9 cellular contexts compared by ENCODE assay signal in genomic region chr6:2768125-2768524, GRCh38. TPM values are rescaled to one million over a fixed set of nuclear protein-coding genes. Genes with fewer than 3 reads are reported as not detected.
DNase-seq lines count a peak whose midpoint lies in the region; ATAC-seq and TF ChIP-seq lines count a peak whose summit lies in the region.
"Had no signal": no experiment of that assay in that cellular context is flagged by ENCODE, and none has a peak within 500 bp of the region (broad histone marks: within the 10 kb centered on the region; RNA-seq: fewer than 3 reads in every experiment).

No MANE protein-coding gene starts in this region.

- H3K27me3 Mint-ChIP-seq in activated CD8-positive, alpha-beta memory T cell treated with anti-CD3 and anti-CD28 coated beads, Interleukin-2, amount 10 ng/mL, durations not matched to agents 7 days and 5 days, result no peaks in the 10 kb centered on the region
- H3K27me3 Mint-ChIP-seq in T-helper 2 cell treated with Interferon-gamma antibody and Interleukin-4, amounts not matched to agents 5 μg/mL and 100 μg/mL, for 36 hours (ENCODE audit: low read depth), result no peaks in the 10 kb centered on the region
- H3K27me3 Mint-ChIP-seq in stimulated activated naive CD8-positive, alpha-beta T cell treated with anti-CD3 and anti-CD28 coated beads, Interleukin-15, amount 100 ng/mL, for 72 hours, result no peaks in the 10 kb centered on the region

- H3K4me3 ChIP-seq in foreskin fibroblast (ENCODE audit: low read depth in 1 of 2, low read length in 2 of 2), result peak overlapping the region; percentile 76 to 90

- peaks cover 38% of the 10 kb centered on the region for H3K36me3 Mint-ChIP-seq in activated CD8-positive, alpha-beta memory T cell treated with anti-CD3 and anti-CD28 coated beads, Interleukin-2, amount 10 ng/mL, durations not matched to agents 7 days and 5 days
- peaks cover 30% of the 10 kb centered on the region for H3K36me3 Mint-ChIP-seq in T-helper 2 cell treated with Interferon-gamma antibody and Interleukin-4, amounts not matched to agents 5 μg/mL and 100 μg/mL, for 36 hours (ENCODE audit: low read depth)

- CTCF ChIA-PET in activated CD8-positive, alpha-beta memory T cell treated with anti-CD3 and anti-CD28 coated beads, Interleukin-2, amount 10 ng/mL, durations not matched to agents 7 days and 5 days (lab: Charles Lee), result interaction anchor here (0.8 to 5.9 kb wide), 8 partner anchors 12 to 221 kb away, joined by 3 to 33 read pairs (median 5); partner anchors contain the start of gene SERPINB1

- H3K4me3 Mint-ChIP-seq in activated CD8-positive, alpha-beta memory T cell treated with anti-CD3 and anti-CD28 coated beads, Interleukin-2, amount 10 ng/mL, durations not matched to agents 7 days and 5 days, result peak overlapping the region; percentile 95
- H3K4me3 Mint-ChIP-seq in T-helper 2 cell treated with Interferon-gamma antibody and Interleukin-4, amounts not matched to agents 5 μg/mL and 100 μg/mL, for 36 hours, result peak overlapping the region; percentile 83
- peak overlapping the region; percentile 69 to 81 for H3K4me3 Mint-ChIP-seq in stimulated activated naive CD8-positive, alpha-beta T cell treated with anti-CD3 and anti-CD28 coated beads, Interleukin-15, amount 100 ng/mL, for 72 hours

- no peak overlapping the region for H3K27ac Mint-ChIP-seq in activated CD8-positive, alpha-beta memory T cell treated with anti-CD3 and anti-CD28 coated beads, Interleukin-2, amount 10 ng/mL, durations not matched to agents 7 days and 5 days
- no peak overlapping the region for H3K27ac Mint-ChIP-seq in T-helper 2 cell treated with Interferon-gamma antibody and Interleukin-4, amounts not matched to agents 5 μg/mL and 100 μg/mL, for 36 hours
- peak overlapping the region; percentile 55 to 74 for H3K27ac Mint-ChIP-seq in stimulated activated naive CD8-positive, alpha-beta T cell treated with anti-CD3 and anti-CD28 coated beads, Interleukin-15, amount 100 ng/mL, for 72 hours

- peaks cover 50% of the 10 kb centered on the region for H3K4me1 Mint-ChIP-seq in activated CD8-positive, alpha-beta memory T cell treated with anti-CD3 and anti-CD28 coated beads, Interleukin-2, amount 10 ng/mL, durations not matched to agents 7 days and 5 days
- peaks cover 41% of the 10 kb centered on the region for H3K4me1 Mint-ChIP-seq in T-helper 2 cell treated with Interferon-gamma antibody and Interleukin-4, amounts not matched to agents 5 μg/mL and 100 μg/mL, for 36 hours (ENCODE audit: low read depth)
- H3K4me1 Mint-ChIP-seq in stimulated activated naive CD8-positive, alpha-beta T cell treated with anti-CD3 and anti-CD28 coated beads, Interleukin-15, amount 100 ng/mL, for 72 hours, result peaks cover 66% of the 10 kb centered on the region

- DNase-seq in activated CD8-positive, alpha-beta memory T cell treated with anti-CD3 and anti-CD28 coated beads, Interleukin-2, amount 10 ng/mL, durations not matched to agents 7 days and 5 days, result no peak
- DNase-seq in activated CD8-positive, alpha-beta memory T cell treated with anti-CD3 and anti-CD28 coated beads for 24 hours, result no peak
- no peak for DNase-seq in T-helper 2 cell treated with Interferon-gamma antibody and Interleukin-4, amounts not matched to agents 5 μg/mL and 100 μg/mL, for 36 hours (ENCODE audit: low spot score)
- no peak for DNase-seq in foreskin fibroblast
- no peak for DNase-seq in stimulated activated naive CD8-positive, alpha-beta T cell treated with anti-CD3 and anti-CD28 coated beads, Interleukin-15, amount 100 ng/mL, for 72 hours
- no peak for DNase-seq in SHP77 (lab: John Stamatoyannopoulos, UW)
- DNase-seq: central memory CD4-positive, alpha-beta T cell had no signal

- no peak for TF ChIP-seq CTCF in foreskin fibroblast (IDR thresholded peaks at IDR 0.05; ENCODE audit: low read depth, low read length)

- no peak for ATAC-seq in activated CD8-positive, alpha-beta memory T cell treated with anti-CD3 and anti-CD28 coated beads, Interleukin-2, amount 10 ng/mL, durations not matched to agents 7 days and 5 days
- ATAC-seq in stimulated activated naive CD8-positive, alpha-beta T cell treated with anti-CD3 and anti-CD28 coated beads, Interleukin-15, amount 100 ng/mL, for 72 hours, result no peak
- ATAC-seq in HG03442 (IDR thresholded peaks at IDR 0.05; ENCODE audit: unreplicated experiment) (no peak), GM18517 (IDR thresholded peaks at IDR 0.05; ENCODE audit: unreplicated experiment) (no peak)

- no peaks in the 10 kb centered on the region for H3K9me3 Mint-ChIP-seq in activated CD8-positive, alpha-beta memory T cell treated with anti-CD3 and anti-CD28 coated beads, Interleukin-2, amount 10 ng/mL, durations not matched to agents 7 days and 5 days (ENCODE audit: low read depth)
- no peaks in the 10 kb centered on the region for H3K9me3 Mint-ChIP-seq in T-helper 2 cell treated with Interferon-gamma antibody and Interleukin-4, amounts not matched to agents 5 μg/mL and 100 μg/mL, for 36 hours
- H3K9me3 Mint-ChIP-seq in stimulated activated naive CD8-positive, alpha-beta T cell treated with anti-CD3 and anti-CD28 coated beads, Interleukin-15, amount 100 ng/mL, for 72 hours, result no peaks in the 10 kb centered on the region

RNA-seq across cellular contexts. Expression of gene WRNIP1, which starts 2.9 kb away (rescaled TPM):
- total RNA-seq in activated CD8-positive, alpha-beta memory T cell treated with anti-CD3 and anti-CD28 coated beads, Interleukin-2, amount 10 ng/mL, durations not matched to agents 7 days and 5 days, result 10 to 100 TPM; 48.7 to 53.3 TPM

RNA-seq across cellular contexts. Expression of gene MYLK4, which starts 17.4 kb away (rescaled TPM):
- under 1 TPM; 0.18 to 0.23 TPM for total RNA-seq in activated CD8-positive, alpha-beta memory T cell treated with anti-CD3 and anti-CD28 coated beads, Interleukin-2, amount 10 ng/mL, durations not matched to agents 7 days and 5 days

Comparison
In these comparisons a context has a peak if more than half of its experiments do, and no peak if none do; other contexts are left out.
1. H3K27ac Mint-ChIP-seq: peak in stimulated activated naive CD8-positive, alpha-beta T cell treated with anti-CD3 and anti-CD28 coated beads, Interleukin-15, amount 100 ng/mL, for 72 hours (2 of 2); none in activated CD8-positive, alpha-beta memory T cell treated with anti-CD3 and anti-CD28 coated beads, Interleukin-2, amount 10 ng/mL, durations not matched to agents 7 days and 5 days (single experiment) and T-helper 2 cell treated with Interferon-gamma antibody and Interleukin-4, amounts not matched to agents 5 μg/mL and 100 μg/mL, for 36 hours (single experiment).
2. Peak in every context shown above with its lines, with median percentiles within 50 percentile points of each other: H3K4me3 Mint-ChIP-seq.